23 cellular contexts compared by ENCODE assay signal in the genomic region with DNA sequence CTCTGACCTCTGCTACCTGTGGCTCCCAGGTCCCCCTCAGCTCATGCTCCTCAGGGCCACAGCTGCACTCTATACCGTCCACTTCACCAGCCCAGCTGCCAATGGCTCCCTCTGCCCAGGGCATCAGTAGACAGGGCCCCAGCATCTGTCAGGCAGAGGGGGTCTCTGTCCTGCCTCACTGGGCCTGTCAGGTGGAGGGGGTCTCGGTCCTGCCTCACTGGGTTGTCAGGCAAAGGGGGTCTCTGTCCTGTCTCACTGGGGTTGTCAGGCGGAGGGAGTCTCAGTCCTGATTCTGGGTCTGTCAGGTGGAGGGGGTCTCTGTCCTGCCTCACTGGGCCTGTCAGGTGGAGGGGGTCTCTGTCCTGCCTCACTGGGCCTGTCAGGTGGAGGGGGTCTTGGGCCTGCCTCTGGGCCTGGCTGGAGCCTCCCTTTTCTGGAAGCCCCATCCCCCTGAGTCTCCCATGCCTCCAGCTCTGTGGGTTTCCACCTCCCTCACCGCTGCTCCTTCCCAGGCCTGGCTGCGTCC. TPM values are rescaled to one million over a fixed set of nuclear protein-coding genes. Genes with fewer than 3 reads are reported as not detected.
DNase-seq lines count a peak whose midpoint lies in the region; ATAC-seq and TF ChIP-seq lines count a peak whose summit lies in the region.
"Had no signal": no experiment of that assay in that cellular context is flagged by ENCODE, and none has a peak within 500 bp of the region (broad histone marks: within the 10 kb centered on the region; RNA-seq: fewer than 3 reads in every experiment).

No MANE protein-coding gene starts in this region.

- H3K4me2 ChIP-seq in osteoblast (ENCODE audit: insufficient read depth, low read length), result no peak overlapping the region

- H3K4me1 ChIP-seq in osteoblast (ENCODE audit: insufficient read depth, low read length), result peaks cover 15% of the 10 kb centered on the region
- H3K4me1 ChIP-seq in tibial nerve, result peaks cover 0 to 13% (median 0%) of the 10 kb centered on the region in 4 donors
- H3K4me1 ChIP-seq: colonic mucosa had no signal

- H3K9me3 ChIP-seq in osteoblast (ENCODE audit: low read depth, low read length) (no peaks in the 10 kb centered on the region), tibial nerve (no peaks in the 10 kb centered on the region)
- H3K9me3 ChIP-seq: colonic mucosa, vagina had no signal

- intact Hi-C loops in cardiac septum (cut with DNase I), result no loop called here
- intact Hi-C loops in left ventricle myocardium superior (cut with micrococcal nuclease), result no loop called here

- no peaks in the 10 kb centered on the region for H4K20me1 ChIP-seq in osteoblast (ENCODE audit: insufficient read depth, low read length)

- H3K36me3 ChIP-seq in osteoblast (ENCODE audit: insufficient read depth, low read length), result no peaks in the 10 kb centered on the region
- peaks cover 0 to 49% (median 0%) of the 10 kb centered on the region in 3 donors for H3K36me3 ChIP-seq in tibial nerve
- H3K36me3 ChIP-seq: colonic mucosa, vagina had no signal

- H3K27ac ChIP-seq in coronary artery (no peak overlapping the region), osteoblast (ENCODE audit: low read depth, low read length) (no peak overlapping the region), tibial nerve (peak overlapping the region in 1 of 4 donors; percentile 62)
- H3K27ac ChIP-seq: colonic mucosa, vagina had no signal

- no peak for TF ChIP-seq CTCF in coronary artery (IDR thresholded peaks at IDR 0.05)
- TF ChIP-seq CTCF in osteoblast (IDR thresholded peaks at IDR 0.05; ENCODE audit: extremely low read depth, low read depth, low read length), result no peak
- TF ChIP-seq CTCF in tibial nerve (IDR thresholded peaks at IDR 0.05), result no peak

- H3K27me3 ChIP-seq in osteoblast (ENCODE audit: insufficient read depth, low read length) (no peaks in the 10 kb centered on the region), tibial nerve (no peaks in the 10 kb centered on the region)
- H3K27me3 ChIP-seq: colonic mucosa, vagina had no signal

- no peak overlapping the region for H2AFZ ChIP-seq in osteoblast (ENCODE audit: low read length)

- ATAC-seq in left ventricle myocardium superior (no peak), GM18868 (IDR thresholded peaks at IDR 0.05; ENCODE audit: unreplicated experiment) (no peak)
- ATAC-seq: activated T-helper 17 cell treated with anti-CD3 and anti-CD28 coated beads, Interleukin-2, amount 50 U/mL, for 72 hours; effector memory CD8-positive, alpha-beta T cell; PC-3; stimulated activated naive B cell treated with anti-CD40 and anti-IgM and Interleukin-4, amounts not matched to agents 10 μg/mL and 1 μg/mL and 100 μg/mL, for 72 hours had no signal

- 86 to 94% methylated on average over 3 to 5 of the region's 5 CpGs for WGBS in tibial nerve, 2 donors

- TF ChIP-seq POLR2A in tibial nerve (IDR thresholded peaks at IDR 0.05), result no peak

- H3K79me2 ChIP-seq in osteoblast (ENCODE audit: insufficient read depth, low read length), result no peaks in the 10 kb centered on the region

- H3K4me3 ChIP-seq in coronary artery (no peak overlapping the region), osteoblast (ENCODE audit: insufficient read depth, low read length) (no peak overlapping the region), tibial nerve (no peak overlapping the region)
- H3K4me3 ChIP-seq: colonic mucosa, K562, vagina had no signal

- DNase-seq in cardiac septum (ENCODE audit: low spot score), result peak; percentile 58
- no peak for DNase-seq in left ventricle myocardium superior
- peak; percentile 47 for DNase-seq in coronary artery (ENCODE audit: low spot score)
- peak; percentile 9 for DNase-seq in osteoblast (ENCODE audit: insufficient read length, low spot score, missing footprints)
- DNase-seq in ureter (ENCODE audit: low spot score), result peak; percentile 40
- no peak for DNase-seq in tibial nerve (ENCODE audit: low spot score in 2 of 2)
- DNase-seq in nucleus accumbens (lab: John Stamatoyannopoulos, UW), result no peak
- DNase-seq: activated CD4-positive, alpha-beta memory T cell treated with anti-CD3 and anti-CD28 coated beads for 36 hours; activated CD4-positive, alpha-beta T cell treated with anti-CD3 and anti-CD28 coated beads for 1 hour; colonic mucosa; effector memory CD8-positive, alpha-beta T cell; erythroblast; NCI-H1417; NCI-H2029 treated with DMSO at 0.1 percent for 48 hours; NCI-H2227 treated with DMSO at 0.1 percent for 48 hours; NK-92 treated with Interleukin-12 subunit alpha and Interleukin-12 subunit beta, amount 100 ng/mL, for 24 hours; occipital lobe; PC-3; stimulated activated naive B cell treated with anti-CD40 and anti-IgM and Interleukin-4, amounts not matched to agents 10 μg/mL and 1 μg/mL and 100 μg/mL, for 72 hours had no signal

- no peak for TF ChIP-seq EP300 in tibial nerve (IDR thresholded peaks at IDR 0.05)

RNA-seq across cellular contexts. Expression of a gene that starts 19.9 kb away (rescaled TPM):
- total RNA-seq in cardiac septum, result 1.1 TPM
- 1.3 TPM for total RNA-seq in left ventricle myocardium superior
- 0.72 and 0.88 TPM in 2 replicates for total RNA-seq in osteoblast
- total RNA-seq in ureter, result 7.3 TPM
- 10 to 100 TPM in 3 of 4 donors, 1 to 10 TPM in 1; 6.9 to 24.0 (median 10.7) TPM for total RNA-seq in tibial nerve
- total RNA-seq: vagina had no signal

Comparison
In these comparisons a context has a peak if more than half of its experiments do, and no peak if none do; other contexts are left out.
1. DNase-seq: peak in cardiac septum (single experiment), coronary artery (single experiment), osteoblast (single experiment) and ureter (single experiment); none in left ventricle myocardium superior (single experiment), tibial nerve (0 of 2) and nucleus accumbens (0 of 56).